In the genomic region with DNA sequence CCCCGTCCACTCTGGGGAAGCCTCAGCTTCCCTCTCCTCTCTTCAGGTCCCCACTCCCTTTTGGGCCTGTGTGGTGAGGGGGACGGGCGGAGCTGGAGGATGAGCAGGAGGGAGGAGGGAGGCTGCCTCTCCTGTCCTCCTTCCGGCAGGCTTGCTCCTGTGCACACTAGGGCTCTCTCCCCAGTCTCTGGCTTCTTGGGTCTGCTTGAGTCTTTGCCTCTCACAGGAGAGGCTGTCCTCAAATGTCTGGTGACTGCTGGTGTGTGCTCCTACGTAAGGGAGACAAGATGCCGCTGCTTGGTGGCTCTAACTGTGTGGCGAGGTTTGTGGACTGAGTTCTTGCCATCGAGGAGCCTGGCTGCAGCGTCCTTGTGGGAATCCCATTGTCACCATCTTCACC, we compare ENCODE assay signal across 19 cellular contexts. TPM values are rescaled to one million over a fixed set of nuclear protein-coding genes. Genes with fewer than 3 reads are reported as not detected.
DNase-seq lines count a peak whose midpoint lies in the region; ATAC-seq and TF ChIP-seq lines count a peak whose summit lies in the region.
"Had no signal": no experiment of that assay in that cellular context is flagged by ENCODE, and none has a peak within 500 bp of the region (broad histone marks: within the 10 kb centered on the region; RNA-seq: fewer than 3 reads in every experiment).

No MANE protein-coding gene starts in this region.

- no peaks in the 10 kb centered on the region for H3K4me1 Mint-ChIP-seq in activated CD8-positive, alpha-beta memory T cell treated with anti-CD3 and anti-CD28 coated beads, Interleukin-2, amount 10 ng/mL, durations not matched to agents 7 days and 5 days
- H3K4me1 Mint-ChIP-seq in neural progenitor cell (peaks cover 5% of the 10 kb centered on the region), osteocyte (ENCODE audit: unreplicated experiment) (peaks cover 11% of the 10 kb centered on the region)
- H3K4me1 Mint-ChIP-seq: B cell had no signal

- H4K20me1 ChIP-seq in neural progenitor cell (ENCODE audit: low read depth), result no peaks in the 10 kb centered on the region
- H4K20me1 ChIP-seq: BLaER1 treated with 17β-estradiol and CSF1 and Interleukin-3, amounts not matched to agents 10 nM and 100 nM had no signal

- H3K4me2 ChIP-seq in neural progenitor cell, result no peak overlapping the region
- H3K4me2 ChIP-seq: BLaER1 treated with 17β-estradiol and CSF1 and Interleukin-3, amounts not matched to agents 10 nM and 100 nM had no signal

- H3K27me3 ChIP-seq in neural progenitor cell, result no peaks in the 10 kb centered on the region
- H3K27me3 ChIP-seq: BLaER1 treated with 17β-estradiol and CSF1 and Interleukin-3, amounts not matched to agents 10 nM and 100 nM had no signal

- H3K4me1 ChIP-seq in neural progenitor cell, result peaks cover 4% of the 10 kb centered on the region

- no peaks in the 10 kb centered on the region for H3K36me3 Mint-ChIP-seq in activated CD8-positive, alpha-beta memory T cell treated with anti-CD3 and anti-CD28 coated beads, Interleukin-2, amount 10 ng/mL, durations not matched to agents 7 days and 5 days
- no peaks in the 10 kb centered on the region for H3K36me3 Mint-ChIP-seq in neural progenitor cell
- no peaks in the 10 kb centered on the region for H3K36me3 Mint-ChIP-seq in osteocyte (ENCODE audit: unreplicated experiment)
- H3K36me3 Mint-ChIP-seq: CD8-positive, alpha-beta T cell had no signal

- H3K9me3 ChIP-seq in neural progenitor cell (ENCODE audit: low read depth), result no peaks in the 10 kb centered on the region

- TF ChIP-seq CTCF in neural progenitor cell (IDR thresholded peaks at IDR 0.05) (no peak), osteocyte (IDR thresholded peaks at IDR 0.05) (no peak)

- H3K9ac ChIP-seq in neural progenitor cell, result no peak overlapping the region
- H3K9ac ChIP-seq: BLaER1 treated with 17β-estradiol and CSF1 and Interleukin-3, amounts not matched to agents 10 nM and 100 nM had no signal

- CTCF ChIA-PET in activated CD8-positive, alpha-beta memory T cell treated with anti-CD3 and anti-CD28 coated beads, Interleukin-2, amount 10 ng/mL, durations not matched to agents 7 days and 5 days (lab: Charles Lee), result no interaction called here

- no peak overlapping the region for H3K27ac ChIP-seq in neural progenitor cell
- H3K27ac ChIP-seq: BLaER1 treated with 17β-estradiol and CSF1 and Interleukin-3, amounts not matched to agents 10 nM and 100 nM; C4-2B had no signal

- H3K36me3 ChIP-seq in neural progenitor cell, result no peaks in the 10 kb centered on the region
- H3K36me3 ChIP-seq: BLaER1 treated with 17β-estradiol and CSF1 and Interleukin-3, amounts not matched to agents 10 nM and 100 nM had no signal

- H3K27ac Mint-ChIP-seq in activated CD8-positive, alpha-beta memory T cell treated with anti-CD3 and anti-CD28 coated beads, Interleukin-2, amount 10 ng/mL, durations not matched to agents 7 days and 5 days, result no peak overlapping the region
- no peak overlapping the region for H3K27ac Mint-ChIP-seq in neural progenitor cell
- no peak overlapping the region for H3K27ac Mint-ChIP-seq in osteocyte (ENCODE audit: unreplicated experiment)
- H3K27ac Mint-ChIP-seq: B cell; CD4-positive, alpha-beta T cell; CD8-positive, alpha-beta T cell had no signal

- peak; percentile 11 for DNase-seq in activated CD8-positive, alpha-beta memory T cell treated with anti-CD3 and anti-CD28 coated beads, Interleukin-2, amount 10 ng/mL, durations not matched to agents 7 days and 5 days
- DNase-seq in activated CD8-positive, alpha-beta memory T cell treated with anti-CD3 and anti-CD28 coated beads, Interleukin-2, amount 50 U/mL, for 48 hours, result no peak
- DNase-seq in ecto neural progenitor cell (ENCODE audit: low spot score) (peak; percentile 27), neural progenitor cell (ENCODE audit: low spot score) (no peak), osteocyte (ENCODE audit: extremely low spot score, unreplicated experiment) (peak; percentile 59), amygdala (lab: John Stamatoyannopoulos, UW) (no peak), NCI-H1092 treated with DMSO at 0.1 percent for 48 hours (lab: John Stamatoyannopoulos, UW) (no peak)
- DNase-seq: 8988T; ACHN; Caco-2; Calu3; CD4-positive, alpha-beta T cell; DMS79 treated with DMSO at 0.1 percent for 48 hours; GF-D8 had no signal

- no peaks in the 10 kb centered on the region for H3F3A ChIP-seq in neural progenitor cell (ENCODE audit: low read depth)

- peak overlapping the region; percentile 39 for H2AFZ ChIP-seq in neural progenitor cell (replicated peaks)

- ATAC-seq in activated CD8-positive, alpha-beta memory T cell treated with anti-CD3 and anti-CD28 coated beads, Interleukin-2, amount 10 ng/mL, durations not matched to agents 7 days and 5 days, result no peak
- no peak for ATAC-seq in HG03354 (IDR thresholded peaks at IDR 0.05; ENCODE audit: poor library complexity, severe bottlenecking, unreplicated experiment)
- ATAC-seq: CD8-positive, alpha-beta T cell had no signal

- H3K4me3 ChIP-seq in neural progenitor cell, result no peak overlapping the region
- H3K4me3 ChIP-seq: BLaER1 treated with 17β-estradiol and CSF1 and Interleukin-3, amounts not matched to agents 10 nM and 100 nM had no signal

- H3K4me3 Mint-ChIP-seq in activated CD8-positive, alpha-beta memory T cell treated with anti-CD3 and anti-CD28 coated beads, Interleukin-2, amount 10 ng/mL, durations not matched to agents 7 days and 5 days, result no peak overlapping the region
- H3K4me3 Mint-ChIP-seq in neural progenitor cell (no peak overlapping the region), osteocyte (ENCODE audit: unreplicated experiment) (no peak overlapping the region)
- H3K4me3 Mint-ChIP-seq: B cell; CD4-positive, alpha-beta T cell; CD8-positive, alpha-beta T cell had no signal

- no peaks in the 10 kb centered on the region for H3K9me3 Mint-ChIP-seq in activated CD8-positive, alpha-beta memory T cell treated with anti-CD3 and anti-CD28 coated beads, Interleukin-2, amount 10 ng/mL, durations not matched to agents 7 days and 5 days (ENCODE audit: low read depth)
- H3K9me3 Mint-ChIP-seq in neural progenitor cell (peaks cover 4% of the 10 kb centered on the region), osteocyte (ENCODE audit: unreplicated experiment) (no peaks in the 10 kb centered on the region)
- H3K9me3 Mint-ChIP-seq: CD4-positive, alpha-beta T cell; CD8-positive, alpha-beta T cell had no signal

- H3K27me3 Mint-ChIP-seq in activated CD8-positive, alpha-beta memory T cell treated with anti-CD3 and anti-CD28 coated beads, Interleukin-2, amount 10 ng/mL, durations not matched to agents 7 days and 5 days, result peaks cover 2% of the 10 kb centered on the region
- H3K27me3 Mint-ChIP-seq in neural progenitor cell (ENCODE audit: insufficient read depth, low read depth) (peaks cover 10% of the 10 kb centered on the region), osteocyte (ENCODE audit: unreplicated experiment) (peaks cover 19% of the 10 kb centered on the region)

- H3K79me2 ChIP-seq in neural progenitor cell (ENCODE audit: low read depth), result no peaks in the 10 kb centered on the region

RNA-seq across cellular contexts. Expression of gene SMOC2, which starts 8.8 kb away (rescaled TPM):
- total RNA-seq in activated CD8-positive, alpha-beta memory T cell treated with anti-CD3 and anti-CD28 coated beads, Interleukin-2, amount 10 ng/mL, durations not matched to agents 7 days and 5 days, result not detected
- total RNA-seq in neural progenitor cell (ENCODE audit: low replicate concordance) (0.74 and 0.75 TPM in 2 replicates), osteocyte (11.5 and 11.6 TPM in 2 replicates)
- total RNA-seq: CD4-positive, alpha-beta T cell; CD8-positive, alpha-beta T cell had no signal

Comparison
In these comparisons a context has a peak if more than half of its experiments do, and no peak if none do; other contexts are left out.
1. DNase-seq: peak in activated CD8-positive, alpha-beta memory T cell treated with anti-CD3 and anti-CD28 coated beads, Interleukin-2, amount 10 ng/mL, durations not matched to agents 7 days and 5 days (single experiment), ecto neural progenitor cell (single experiment) and osteocyte (single experiment); none in activated CD8-positive, alpha-beta memory T cell treated with anti-CD3 and anti-CD28 coated beads, Interleukin-2, amount 50 U/mL, for 48 hours (single experiment), neural progenitor cell (single experiment), amygdala (0 of 56) and NCI-H1092 treated with DMSO at 0.1 percent for 48 hours (single experiment).